Comparison of ENCODE assay signal across 15 cellular contexts in genomic region chr16:27258241-27258734, GRCh38. TPM values are rescaled to one million over a fixed set of nuclear protein-coding genes. Genes with fewer than 3 reads are reported as not detected.
A peak's percentile ranks its signal among the peaks of the same experiment; 100 is the strongest.
DNase-seq lines count a peak whose midpoint lies in the region; ATAC-seq, FAIRE-seq and TF ChIP-seq lines count a peak whose summit lies in the region.
"Had no signal": no experiment of that assay in that cellular context is flagged by ENCODE, and none has a peak within 500 bp of the region (broad histone marks: within the 10 kb centered on the region; RNA-seq: fewer than 3 reads in every experiment).

No MANE protein-coding gene starts in this region.

- H3K79me2 ChIP-seq in PC-9 (ENCODE audit: low read depth) = peaks cover 43% of the 10 kb centered on the region
- no peaks in the 10 kb centered on the region for H3K79me2 ChIP-seq in endothelial cell of umbilical vein (ENCODE audit: control insufficient read depth, insufficient read depth, low read length)

- H3K27me3 Mint-ChIP-seq in naive thymus-derived CD4-positive, alpha-beta T cell = no peaks in the 10 kb centered on the region
- H3K27me3 Mint-ChIP-seq: central memory CD8-positive, alpha-beta T cell; IgD-negative memory B cell had no signal

- no peak for TF ChIP-seq POLR2A in endothelial cell of umbilical vein (IDR thresholded peaks at IDR 0.05; ENCODE audit: low read depth, low read length)

- intact Hi-C loops in PC-9 (cut with micrococcal nuclease; ENCODE audit: unreplicated experiment) = no loop called here
- intact Hi-C loops in endothelial cell of umbilical vein (cut with micrococcal nuclease) = loop anchor here (1.0 kb wide), 4 partner anchors 10 to 28 kb away; partner anchors contain the start of gene NSMCE1
- intact Hi-C loops in naive thymus-derived CD4-positive, alpha-beta T cell (cut with micrococcal nuclease) = no loop called here

- no peak for ATAC-seq in naive thymus-derived CD4-positive, alpha-beta T cell
- no peak for ATAC-seq in GM18907 (IDR thresholded peaks at IDR 0.05; ENCODE audit: unreplicated experiment)

- H4K20me1 ChIP-seq in PC-9 (ENCODE audit: insufficient read depth) (no peaks in the 10 kb centered on the region), endothelial cell of umbilical vein (replicated peaks; ENCODE audit: control insufficient read depth, extremely low read depth, insufficient read depth, low read length) (no peaks in the 10 kb centered on the region)

- CTCF ChIA-PET in PC-9 (lab: Charles Lee) (interaction anchor here (0.7 kb wide), 1 partner anchor 17 kb away, joined by 4 read pairs; no protein-coding TSS in a partner anchor), endothelial cell of umbilical vein (lab: Charles Lee) (interaction anchor here (0.6 to 2.0 kb wide), 6 partner anchors 10 to 110 kb away, joined by 3 to 8 read pairs (median 4); no protein-coding TSS in a partner anchor)
- CTCF ChIA-PET in naive thymus-derived CD4-positive, alpha-beta T cell (lab: Charles Lee) = no interaction called here

- H3K36me3 Mint-ChIP-seq in naive thymus-derived CD4-positive, alpha-beta T cell = peaks cover 23 to 59% (median 43%) of the 10 kb centered on the region in 5 donors

- FAIRE-seq in endothelial cell of umbilical vein (lab: Jason Lieb, UNC) = peak; percentile 82

- H3K9ac ChIP-seq in endothelial cell of umbilical vein (replicated peaks; ENCODE audit: extremely low read depth, insufficient read depth, low read length) = peak overlapping the region; percentile 1
- H3K9ac ChIP-seq: SK-N-SH had no signal

- H2AFZ ChIP-seq in PC-9 (no peak overlapping the region), endothelial cell of umbilical vein (ENCODE audit: low read depth, low read length) (peak overlapping the region; percentile 52)

- H3K4me2 ChIP-seq in PC-9 (no peak overlapping the region), endothelial cell of umbilical vein (ENCODE audit: insufficient read depth, low read length) (peak overlapping the region; percentile 43)
- H3K4me2 ChIP-seq: SK-N-SH had no signal

- DNase-seq in A172 (ENCODE audit: low spot score) = peak; percentile 59
- DNase-seq in PC-9 = peak in 1 of 2 experiments; percentile 66
- peak; percentile 77 for DNase-seq in endothelial cell of umbilical vein (ENCODE audit: low read depth, low spot score)
- no peak for DNase-seq in naive thymus-derived CD4-positive, alpha-beta T cell
- DNase-seq in activated CD8-positive, alpha-beta memory T cell treated with anti-CD3 and anti-CD28 coated beads, Interleukin-2, amount 50 U/mL, for 4 hours = no peak
- DNase-seq in NCI-H1436 (lab: John Stamatoyannopoulos, UW) = no peak
- no peak for DNase-seq in HCEC 1CT
- DNase-seq: BE2C; NCI-H2171 treated with DMSO at 0.1 percent for 48 hours; SK-N-SH; stimulated activated CD4-positive, alpha-beta T cell treated with anti-CD3 and anti-CD28 coated beads, Interleukin-4, amount 100 ng/mL, for 24 hours had no signal

- dilution Hi-C loops in endothelial cell of umbilical vein (cut with MboI; ENCODE audit: extremely low pct_ligation_motif_present, low sequenced_read_pairs) = no loop called here

- H3K9me2 ChIP-seq in PC-9 (ENCODE audit: insufficient read depth) = no peaks in the 10 kb centered on the region
- H3K9me2 ChIP-seq: SK-N-SH had no signal

- no peak overlapping the region for H3K4me3 Mint-ChIP-seq in naive thymus-derived CD4-positive, alpha-beta T cell
- H3K4me3 Mint-ChIP-seq: central memory CD8-positive, alpha-beta T cell; IgD-negative memory B cell; nephron had no signal

- H3K9me1 ChIP-seq in endothelial cell of umbilical vein (replicated peaks; ENCODE audit: control insufficient read depth, extremely low read depth, insufficient read depth, low read length) = no peaks in the 10 kb centered on the region

- H3K36me3 ChIP-seq in PC-9 (ENCODE audit: low read depth) (peaks cover 22% of the 10 kb centered on the region), endothelial cell of umbilical vein (ENCODE audit: control insufficient read depth in 2 of 2, extremely low read depth in 1 of 2, insufficient read depth in 2 of 2, low read length in 2 of 2) (no peaks in the 10 kb centered on the region)
- H3K36me3 ChIP-seq in naive thymus-derived CD4-positive, alpha-beta T cell (ENCODE audit: control insufficient read depth in 2 of 3, insufficient read depth in 3 of 3, low read length in 3 of 3) = peaks cover 0 to 14% (median 3%) of the 10 kb centered on the region in 3 experiments
- H3K36me3 ChIP-seq: BE2C had no signal

- H3K9me3 ChIP-seq in PC-9 (ENCODE audit: insufficient read depth, low read depth) (no peaks in the 10 kb centered on the region), endothelial cell of umbilical vein (replicated peaks; ENCODE audit: control insufficient read depth, insufficient read depth, low read length) (no peaks in the 10 kb centered on the region)
- H3K9me3 ChIP-seq in naive thymus-derived CD4-positive, alpha-beta T cell (ENCODE audit: control insufficient read depth in 2 of 3, low read length in 3 of 3) = no peaks in the 10 kb centered on the region
- H3K9me3 ChIP-seq: BE2C, SK-N-SH had no signal

- TF ChIP-seq CTCF in PC-9 (conservative IDR thresholded peaks at IDR 0.05) (no peak), endothelial cell of umbilical vein (IDR thresholded peaks at IDR 0.05; ENCODE audit: extremely low read depth in 1 of 2, insufficient read depth in 1 of 2, low read depth in 1 of 2, low read length in 2 of 2) (no peak)

- peaks cover 0 to 3% (median 0%) of the 10 kb centered on the region in 11 donors for H3K9me3 Mint-ChIP-seq in naive thymus-derived CD4-positive, alpha-beta T cell
- H3K9me3 Mint-ChIP-seq: central memory CD8-positive, alpha-beta T cell; IgD-negative memory B cell; nephron had no signal

- peak overlapping the region in 6 of 9 donors; percentile 13 to 70 (median 44) for H3K27ac Mint-ChIP-seq in naive thymus-derived CD4-positive, alpha-beta T cell
- H3K27ac Mint-ChIP-seq: nephron had no signal

- H3K27me3 ChIP-seq in PC-9 (ENCODE audit: insufficient read depth, low read depth) (no peaks in the 10 kb centered on the region), endothelial cell of umbilical vein (ENCODE audit: control insufficient read depth in 2 of 2, insufficient read depth in 2 of 2, low read length in 2 of 2) (no peaks in the 10 kb centered on the region)
- no peaks in the 10 kb centered on the region for H3K27me3 ChIP-seq in naive thymus-derived CD4-positive, alpha-beta T cell (ENCODE audit: control insufficient read depth in 2 of 2, insufficient read depth in 2 of 2, low read length in 2 of 2)
- H3K27me3 ChIP-seq: BE2C had no signal

- H3K27ac ChIP-seq in PC-9 (peak overlapping the region; percentile 25), endothelial cell of umbilical vein (ENCODE audit: insufficient read depth, low read depth, low read length) (peak overlapping the region; percentile 59)
- H3K27ac ChIP-seq in naive thymus-derived CD4-positive, alpha-beta T cell (ENCODE audit: low read depth, low read length) = no peak overlapping the region

- H3K4me1 ChIP-seq in PC-9 (replicated peaks; ENCODE audit: insufficient read depth) = peaks cover 37% of the 10 kb centered on the region
- H3K4me1 ChIP-seq in endothelial cell of umbilical vein (ENCODE audit: control insufficient read depth, extremely low read depth, insufficient read depth, low read length) = peaks cover 50% of the 10 kb centered on the region
- peaks cover 4 to 21% of the 10 kb centered on the region in 2 donors for H3K4me1 ChIP-seq in naive thymus-derived CD4-positive, alpha-beta T cell (ENCODE audit: control insufficient read depth in 2 of 2, insufficient read depth in 2 of 2, low read length in 2 of 2)
- H3K4me1 ChIP-seq: BE2C had no signal

- peaks cover 50 to 89% (median 86%) of the 10 kb centered on the region in 7 donors for H3K4me1 Mint-ChIP-seq in naive thymus-derived CD4-positive, alpha-beta T cell

- H3F3A ChIP-seq in PC-9 (ENCODE audit: insufficient read depth, low read depth) = peaks cover 27% of the 10 kb centered on the region

- no peak overlapping the region for H3K4me3 ChIP-seq in PC-9
- no peak overlapping the region for H3K4me3 ChIP-seq in endothelial cell of umbilical vein (replicated peaks in 1 of 3; ENCODE audit: insufficient read depth in 1 of 3, low read depth in 1 of 3, low read length in 3 of 3)
- H3K4me3 ChIP-seq in naive thymus-derived CD4-positive, alpha-beta T cell (ENCODE audit: low read length) = no peak overlapping the region

- no TSS peak for BruUV-seq in PC-9 (replicated peaks; lab: Mats Ljungman, UMichigan)
- no TSS peak for BruUV-seq in endothelial cell of umbilical vein (replicated peaks; lab: Mats Ljungman, UMichigan)

- POLR2A ChIA-PET in PC-9 (lab: Charles Lee; ENCODE audit: unreplicated experiment) (no interaction called here), endothelial cell of umbilical vein (lab: Charles Lee) (interaction anchor here (0.9 to 1.2 kb wide), 2 partner anchors 16 to 68 kb away, joined by 3 read pairs; no protein-coding TSS in a partner anchor)
- POLR2A ChIA-PET in naive thymus-derived CD4-positive, alpha-beta T cell (lab: Charles Lee) = interaction anchor here (12.1 kb wide), 1 partner anchor 21 kb away, joined by 142 read pairs; no protein-coding TSS in a partner anchor

RNA-seq across cellular contexts. Expression of gene NSMCE1, which starts 10.3 kb away (rescaled TPM):
- total RNA-seq in A172 (2014; rRNA removed; shearing (Covaris generic)) = 96.6 and 104 TPM in 2 replicates
- total RNA-seq in PC-9 (2021) (114 and 121 TPM in 2 replicates), endothelial cell of umbilical vein (42.0 and 46.4 TPM in 2 replicates)
- 21.9 and 23.8 TPM in 2 replicates for polyA plus RNA-seq in endothelial cell of umbilical vein
- polyA plus RNA-seq in endothelial cell of umbilical vein (2011; cell fraction: cytosol; rRNA removed) = 28.7 and 36.9 TPM in 2 replicates
- 15.8 and 16.2 TPM in 2 replicates for polyA plus RNA-seq in endothelial cell of umbilical vein (2011; cell fraction: nucleus; rRNA removed)
- 51.1 and 71.1 TPM in 2 replicates for polyA plus RNA-seq in endothelial cell of umbilical vein (2012)
- 29.8 and 36.0 TPM in 2 replicates for polyA minus RNA-seq in endothelial cell of umbilical vein
- 21.2 TPM for polyA minus RNA-seq in endothelial cell of umbilical vein (2011; cell fraction: cytosol; rRNA and poly(A)+ RNA removed)
- polyA minus RNA-seq in endothelial cell of umbilical vein (2011; cell fraction: nucleus; rRNA and poly(A)+ RNA removed) = 14.1 and 18.2 TPM in 2 replicates
- total RNA-seq in naive thymus-derived CD4-positive, alpha-beta T cell = 100 to 1,000 TPM in 1 of 5 experiments, 10 to 100 TPM in 4; 45.5 to 106 (median 70.2) TPM
- polyA plus RNA-seq in naive thymus-derived CD4-positive, alpha-beta T cell = 100 to 1,000 TPM; 200 to 220 TPM

RNA-seq across cellular contexts. Expression of gene KDM8, which starts 55.0 kb away (rescaled TPM):
- total RNA-seq in A172 (2014; rRNA removed; shearing (Covaris generic)) = 2.7 and 6.0 TPM in 2 replicates
- 5.1 and 7.2 TPM in 2 replicates for total RNA-seq in PC-9 (2021)
- total RNA-seq in endothelial cell of umbilical vein = 8.4 and 8.9 TPM in 2 replicates
- 5.1 TPM in 2 replicates for polyA plus RNA-seq in endothelial cell of umbilical vein
- polyA plus RNA-seq in endothelial cell of umbilical vein (2011; cell fraction: cytosol; rRNA removed) = 4.0 and 4.6 TPM in 2 replicates
- 14.0 and 15.0 TPM in 2 replicates for polyA plus RNA-seq in endothelial cell of umbilical vein (2011; cell fraction: nucleus; rRNA removed)
- polyA plus RNA-seq in endothelial cell of umbilical vein (2012) = 2.7 and 4.2 TPM in 2 replicates
- polyA minus RNA-seq in endothelial cell of umbilical vein = 6.4 and 24.7 TPM in 2 replicates
- 2.8 TPM for polyA minus RNA-seq in endothelial cell of umbilical vein (2011; cell fraction: cytosol; rRNA and poly(A)+ RNA removed)
- 12.1 and 13.0 TPM in 2 replicates for polyA minus RNA-seq in endothelial cell of umbilical vein (2011; cell fraction: nucleus; rRNA and poly(A)+ RNA removed)
- total RNA-seq in naive thymus-derived CD4-positive, alpha-beta T cell = 10 to 100 TPM; 15.6 to 34.4 (median 19.0) TPM
- polyA plus RNA-seq in naive thymus-derived CD4-positive, alpha-beta T cell = 10 to 100 TPM in 1 of 2 donors, 1 to 10 TPM in 1; 10.0 to 15.4 TPM

RNA-seq across cellular contexts. Expression of gene IL4R, which starts 55.5 kb away (rescaled TPM):
- 21.2 and 25.6 TPM in 2 replicates for total RNA-seq in A172 (2014; rRNA removed; shearing (Covaris generic))
- total RNA-seq in PC-9 (2021) (65.3 and 76.5 TPM in 2 replicates), endothelial cell of umbilical vein (139 and 150 TPM in 2 replicates)
- polyA plus RNA-seq in endothelial cell of umbilical vein = 138 and 146 TPM in 2 replicates
- 66.6 and 74.7 TPM in 2 replicates for polyA plus RNA-seq in endothelial cell of umbilical vein (2011; cell fraction: cytosol; rRNA removed)
- polyA plus RNA-seq in endothelial cell of umbilical vein (2011; cell fraction: nucleus; rRNA removed) = 157 and 166 TPM in 2 replicates
- polyA plus RNA-seq in endothelial cell of umbilical vein (2012) = 42.3 and 46.7 TPM in 2 replicates
- 178 and 179 TPM in 2 replicates for polyA minus RNA-seq in endothelial cell of umbilical vein
- polyA minus RNA-seq in endothelial cell of umbilical vein (2011; cell fraction: cytosol; rRNA and poly(A)+ RNA removed) = 15.6 TPM
- 84.3 and 84.5 TPM in 2 replicates for polyA minus RNA-seq in endothelial cell of umbilical vein (2011; cell fraction: nucleus; rRNA and poly(A)+ RNA removed)
- total RNA-seq in naive thymus-derived CD4-positive, alpha-beta T cell = 100 to 1,000 TPM; 158 to 498 (median 198) TPM
- 100 to 1,000 TPM in 1 of 2 donors, 10 to 100 TPM in 1; 99.8 to 128 TPM for polyA plus RNA-seq in naive thymus-derived CD4-positive, alpha-beta T cell

Comparison
In these comparisons a context has a peak if more than half of its experiments do, and no peak if none do; other contexts are left out.
1. DNase-seq: peak in A172 (single experiment) and endothelial cell of umbilical vein (single experiment); none in naive thymus-derived CD4-positive, alpha-beta T cell (0 of 9), activated CD8-positive, alpha-beta memory T cell treated with anti-CD3 and anti-CD28 coated beads, Interleukin-2, amount 50 U/mL, for 4 hours (single experiment), NCI-H1436 (single experiment) and HCEC 1CT (single experiment).